Comparison of ENCODE assay signal across 1 cellular context in the genomic region with DNA sequence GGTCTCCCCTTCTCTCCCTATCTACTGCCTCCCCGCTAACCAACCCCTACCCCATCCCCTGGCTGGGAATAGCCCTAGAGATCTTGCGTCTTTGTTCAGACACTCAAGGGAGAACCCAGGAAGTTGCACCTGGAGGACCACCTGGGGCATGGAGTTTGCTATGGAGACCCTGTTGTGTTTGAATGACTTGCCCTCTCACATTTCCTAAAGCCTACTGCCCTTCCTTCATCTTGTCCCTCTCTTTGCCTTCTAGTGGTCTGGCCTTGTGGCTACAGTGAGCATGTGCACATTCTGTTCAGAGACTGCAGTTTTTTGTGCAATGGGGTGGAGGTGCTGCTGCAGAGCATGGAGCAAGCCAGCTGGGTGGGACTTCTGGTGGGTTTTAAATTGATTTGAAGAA.
TF ChIP-seq lines count a peak whose summit lies in the region.

No MANE protein-coding gene starts in this region.

TF ChIP-seq in GM23338, 12 proteins besides CTCF, POLR2A, EP300 and RAD21 (continued from another document):
- TF ChIP-seq, protein P1, sequence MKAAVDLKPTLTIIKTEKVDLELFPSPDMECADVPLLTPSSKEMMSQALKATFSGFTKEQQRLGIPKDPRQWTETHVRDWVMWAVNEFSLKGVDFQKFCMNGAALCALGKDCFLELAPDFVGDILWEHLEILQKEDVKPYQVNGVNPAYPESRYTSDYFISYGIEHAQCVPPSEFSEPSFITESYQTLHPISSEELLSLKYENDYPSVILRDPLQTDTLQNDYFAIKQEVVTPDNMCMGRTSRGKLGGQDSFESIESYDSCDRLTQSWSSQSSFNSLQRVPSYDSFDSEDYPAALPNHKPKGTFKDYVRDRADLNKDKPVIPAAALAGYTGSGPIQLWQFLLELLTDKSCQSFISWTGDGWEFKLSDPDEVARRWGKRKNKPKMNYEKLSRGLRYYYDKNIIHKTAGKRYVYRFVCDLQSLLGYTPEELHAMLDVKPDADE (IDR thresholded peaks at IDR 0.05) = no peak
- TF ChIP-seq EZH2phosphoT487 (IDR thresholded peaks at IDR 0.05; ENCODE audit: unreplicated experiment) = no peak
- TF ChIP-seq JUNB (IDR thresholded peaks at IDR 0.05; ENCODE audit: unreplicated experiment) = no peak
- no peak for TF ChIP-seq CREB1 (CRISPR knock-in tag; IDR thresholded peaks at IDR 0.05; ENCODE audit: low read depth)
- TF ChIP-seq, protein P2, sequence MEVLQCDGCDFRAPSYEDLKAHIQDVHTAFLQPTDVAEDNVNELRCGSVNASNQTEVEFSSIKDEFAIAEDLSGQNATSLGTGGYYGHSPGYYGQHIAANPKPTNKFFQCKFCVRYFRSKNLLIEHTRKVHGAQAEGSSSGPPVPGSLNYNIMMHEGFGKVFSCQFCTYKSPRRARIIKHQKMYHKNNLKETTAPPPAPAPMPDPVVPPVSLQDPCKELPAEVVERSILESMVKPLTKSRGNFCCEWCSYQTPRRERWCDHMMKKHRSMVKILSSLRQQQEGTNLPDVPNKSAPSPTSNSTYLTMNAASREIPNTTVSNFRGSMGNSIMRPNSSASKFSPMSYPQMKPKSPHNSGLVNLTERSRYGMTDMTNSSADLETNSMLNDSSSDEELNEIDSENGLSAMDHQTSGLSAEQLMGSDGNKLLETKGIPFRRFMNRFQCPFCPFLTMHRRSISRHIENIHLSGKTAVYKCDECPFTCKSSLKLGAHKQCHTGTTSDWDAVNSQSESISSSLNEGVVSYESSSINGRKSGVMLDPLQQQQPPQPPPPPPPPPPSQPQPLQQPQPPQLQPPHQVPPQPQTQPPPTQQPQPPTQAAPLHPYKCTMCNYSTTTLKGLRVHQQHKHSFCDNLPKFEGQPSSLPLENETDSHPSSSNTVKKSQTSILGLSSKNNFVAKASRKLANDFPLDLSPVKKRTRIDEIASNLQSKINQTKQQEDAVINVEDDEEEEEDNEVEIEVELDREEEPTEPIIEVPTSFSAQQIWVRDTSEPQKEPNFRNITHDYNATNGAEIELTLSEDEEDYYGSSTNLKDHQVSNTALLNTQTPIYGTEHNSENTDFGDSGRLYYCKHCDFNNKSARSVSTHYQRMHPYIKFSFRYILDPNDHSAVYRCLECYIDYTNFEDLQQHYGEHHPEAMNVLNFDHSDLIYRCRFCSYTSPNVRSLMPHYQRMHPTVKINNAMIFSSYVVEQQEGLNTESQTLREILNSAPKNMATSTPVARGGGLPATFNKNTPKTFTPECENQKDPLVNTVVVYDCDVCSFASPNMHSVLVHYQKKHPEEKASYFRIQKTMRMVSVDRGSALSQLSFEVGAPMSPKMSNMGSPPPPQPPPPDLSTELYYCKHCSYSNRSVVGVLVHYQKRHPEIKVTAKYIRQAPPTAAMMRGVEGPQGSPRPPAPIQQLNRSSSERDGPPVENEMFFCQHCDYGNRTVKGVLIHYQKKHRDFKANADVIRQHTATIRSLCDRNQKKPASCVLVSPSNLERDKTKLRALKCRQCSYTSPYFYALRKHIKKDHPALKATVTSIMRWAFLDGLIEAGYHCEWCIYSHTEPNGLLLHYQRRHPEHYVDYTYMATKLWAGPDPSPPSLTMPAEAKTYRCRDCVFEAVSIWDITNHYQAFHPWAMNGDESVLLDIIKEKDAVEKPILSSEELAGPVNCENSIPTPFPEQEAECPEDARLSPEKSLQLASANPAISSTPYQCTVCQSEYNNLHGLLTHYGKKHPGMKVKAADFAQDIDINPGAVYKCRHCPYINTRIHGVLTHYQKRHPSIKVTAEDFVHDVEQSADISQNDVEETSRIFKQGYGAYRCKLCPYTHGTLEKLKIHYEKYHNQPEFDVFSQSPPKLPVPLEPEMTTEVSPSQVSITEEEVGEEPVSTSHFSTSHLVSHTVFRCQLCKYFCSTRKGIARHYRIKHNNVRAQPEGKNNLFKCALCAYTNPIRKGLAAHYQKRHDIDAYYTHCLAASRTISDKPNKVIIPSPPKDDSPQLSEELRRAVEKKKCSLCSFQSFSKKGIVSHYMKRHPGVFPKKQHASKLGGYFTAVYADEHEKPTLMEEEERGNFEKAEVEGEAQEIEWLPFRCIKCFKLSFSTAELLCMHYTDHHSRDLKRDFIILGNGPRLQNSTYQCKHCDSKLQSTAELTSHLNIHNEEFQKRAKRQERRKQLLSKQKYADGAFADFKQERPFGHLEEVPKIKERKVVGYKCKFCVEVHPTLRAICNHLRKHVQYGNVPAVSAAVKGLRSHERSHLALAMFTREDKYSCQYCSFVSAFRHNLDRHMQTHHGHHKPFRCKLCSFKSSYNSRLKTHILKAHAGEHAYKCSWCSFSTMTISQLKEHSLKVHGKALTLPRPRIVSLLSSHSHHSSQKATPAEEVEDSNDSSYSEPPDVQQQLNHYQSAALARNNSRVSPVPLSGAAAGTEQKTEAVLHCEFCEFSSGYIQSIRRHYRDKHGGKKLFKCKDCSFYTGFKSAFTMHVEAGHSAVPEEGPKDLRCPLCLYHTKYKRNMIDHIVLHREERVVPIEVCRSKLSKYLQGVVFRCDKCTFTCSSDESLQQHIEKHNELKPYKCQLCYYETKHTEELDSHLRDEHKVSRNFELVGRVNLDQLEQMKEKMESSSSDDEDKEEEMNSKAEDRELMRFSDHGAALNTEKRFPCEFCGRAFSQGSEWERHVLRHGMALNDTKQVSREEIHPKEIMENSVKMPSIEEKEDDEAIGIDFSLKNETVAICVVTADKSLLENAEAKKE (CRISPR knock-in tag; IDR thresholded peaks at IDR 0.05) = no peak
- no peak for TF ChIP-seq EZH2 (IDR thresholded peaks at IDR 0.05; ENCODE audit: low read depth, unreplicated experiment)
- no peak for TF ChIP-seq ZNF331 (CRISPR knock-in tag; IDR thresholded peaks at IDR 0.05; ENCODE audit: low read depth)
